12 cellular contexts compared by ENCODE assay signal in genomic region chrX:124239911-124240310, GRCh38.
A peak's percentile ranks its signal among the peaks of the same experiment; 100 is the strongest.
DNase-seq lines count a peak whose midpoint lies in the region; ATAC-seq and TF ChIP-seq lines count a peak whose summit lies in the region.
"Had no signal": no experiment of that assay in that cellular context is flagged by ENCODE, and none has a peak within 500 bp of the region (broad histone marks: within the 10 kb centered on the region; RNA-seq: fewer than 3 reads in every experiment).

No MANE protein-coding gene starts in this region.

- no peaks in the 10 kb centered on the region for H3K27me3 ChIP-seq in upper lobe of left lung

- H3K4me3 Mint-ChIP-seq in activated T-helper 1 cell treated with anti-CD3 and anti-CD28 coated beads, Interleukin-12 subunit alpha, Interleukin-12 subunit beta, Interleukin-2, Interleukin-4 antibody, amounts not matched to agents 30 ng/mL and 10 ng/mL and 1 ng/mL, durations not matched to agents 14 hours and 24 hours and 36 hours: peak overlapping the region; percentile 59
- H3K4me3 Mint-ChIP-seq: brain, HFFc6 had no signal

- H3K27ac ChIP-seq in C4-2B (peak overlapping the region; percentile 14; the same call in 1 of the 2 replicates), upper lobe of left lung (no peak overlapping the region)

- peak; percentile 90 for ATAC-seq in GM19397 (IDR thresholded peaks at IDR 0.05; ENCODE audit: unreplicated experiment)
- ATAC-seq in HG03097 (IDR thresholded peaks at IDR 0.05; ENCODE audit: low FRiP score, unreplicated experiment): peak; percentile 93
- no peak for ATAC-seq in upper lobe of left lung (ENCODE audit: low FRiP score in 2 of 2)

- TF ChIP-seq CTCF in C4-2B (conservative IDR thresholded peaks at IDR 0.05) (no peak), upper lobe of left lung (IDR thresholded peaks at IDR 0.05) (no peak)

- peak overlapping the region; percentile 87 for H3K27ac Mint-ChIP-seq in activated T-helper 1 cell treated with anti-CD3 and anti-CD28 coated beads, Interleukin-12 subunit alpha, Interleukin-12 subunit beta, Interleukin-2, Interleukin-4 antibody, amounts not matched to agents 30 ng/mL and 10 ng/mL and 1 ng/mL, durations not matched to agents 14 hours and 24 hours and 36 hours
- H3K27ac Mint-ChIP-seq: brain, HFFc6 had no signal

- intact Hi-C loops in activated T-helper 1 cell treated with anti-CD3 and anti-CD28 coated beads, Interleukin-12 subunit alpha, Interleukin-12 subunit beta, Interleukin-2, Interleukin-4 antibody, amounts not matched to agents 30 ng/mL and 10 ng/mL and 1 ng/mL, durations not matched to agents 14 hours and 24 hours and 36 hours (cut with micrococcal nuclease): loop anchor here (1.0 kb wide), 9 partner anchors 8 to 276 kb away; partner anchors contain the start of gene SH2D1A

- H3K4me1 Mint-ChIP-seq in activated T-helper 1 cell treated with anti-CD3 and anti-CD28 coated beads, Interleukin-12 subunit alpha, Interleukin-12 subunit beta, Interleukin-2, Interleukin-4 antibody, amounts not matched to agents 30 ng/mL and 10 ng/mL and 1 ng/mL, durations not matched to agents 14 hours and 24 hours and 36 hours (ENCODE audit: low read depth): peaks cover 45% of the 10 kb centered on the region
- H3K4me1 Mint-ChIP-seq: brain had no signal

- no peak for TF ChIP-seq POLR2A in upper lobe of left lung (IDR thresholded peaks at IDR 0.05)

- TF ChIP-seq EP300 in upper lobe of left lung (IDR thresholded peaks at IDR 0.05): no peak

- no peaks in the 10 kb centered on the region for H3K9me3 Mint-ChIP-seq in activated T-helper 1 cell treated with anti-CD3 and anti-CD28 coated beads, Interleukin-12 subunit alpha, Interleukin-12 subunit beta, Interleukin-2, Interleukin-4 antibody, amounts not matched to agents 30 ng/mL and 10 ng/mL and 1 ng/mL, durations not matched to agents 14 hours and 24 hours and 36 hours
- H3K9me3 Mint-ChIP-seq: brain, HFFc6, immature natural killer cell had no signal

- H3K36me3 ChIP-seq in upper lobe of left lung: no peaks in the 10 kb centered on the region

- no peaks in the 10 kb centered on the region for H3K9me3 ChIP-seq in upper lobe of left lung

- H3K27me3 Mint-ChIP-seq in activated T-helper 1 cell treated with anti-CD3 and anti-CD28 coated beads, Interleukin-12 subunit alpha, Interleukin-12 subunit beta, Interleukin-2, Interleukin-4 antibody, amounts not matched to agents 30 ng/mL and 10 ng/mL and 1 ng/mL, durations not matched to agents 14 hours and 24 hours and 36 hours (ENCODE audit: insufficient read depth): peaks cover 4% of the 10 kb centered on the region

- H3K4me3 ChIP-seq in upper lobe of left lung: no peak overlapping the region

- no peaks in the 10 kb centered on the region for H3K4me1 ChIP-seq in upper lobe of left lung

- 63 to 73% methylated on average over 5 to 6 of the region's 6 CpGs for WGBS in upper lobe of left lung, 2 donors

- H3K36me3 Mint-ChIP-seq in activated T-helper 1 cell treated with anti-CD3 and anti-CD28 coated beads, Interleukin-12 subunit alpha, Interleukin-12 subunit beta, Interleukin-2, Interleukin-4 antibody, amounts not matched to agents 30 ng/mL and 10 ng/mL and 1 ng/mL, durations not matched to agents 14 hours and 24 hours and 36 hours (ENCODE audit: low read depth): no peaks in the 10 kb centered on the region
- H3K36me3 Mint-ChIP-seq: brain, immature natural killer cell had no signal

- DNase-seq in activated T-helper 1 cell treated with anti-CD3 and anti-CD28 coated beads, Interleukin-12 subunit alpha, Interleukin-12 subunit beta, Interleukin-2, Interleukin-4 antibody, amounts not matched to agents 30 ng/mL and 10 ng/mL and 1 ng/mL, durations not matched to agents 14 hours and 24 hours and 36 hours (ENCODE audit: low spot score): peak; percentile 34
- DNase-seq in DMS114 treated with DMSO at 0.1 percent for 48 hours (lab: John Stamatoyannopoulos, UW; ENCODE audit: unreplicated experiment) (no peak), upper lobe of left lung (no peak), EL (no peak), UCSD-AML1 (lab: John Stamatoyannopoulos, UW; ENCODE audit: unreplicated experiment) (no peak)
- DNase-seq: HFFc6, immature natural killer cell, OCI-M1 had no signal

Comparison
In these comparisons a context has a peak if more than half of its experiments do, and no peak if none do; other contexts are left out.
1. ATAC-seq: peak in GM19397 (single experiment) and HG03097 (single experiment); none in upper lobe of left lung (0 of 2).